20 cellular contexts compared by ENCODE assay signal in genomic region chr15:62833671-62834070, GRCh38.
"Had no signal": no experiment of that assay in that cellular context is flagged by ENCODE, and none has a peak within 500 bp of the region (broad histone marks: within the 10 kb centered on the region; RNA-seq: fewer than 3 reads in every experiment).

No MANE protein-coding gene starts in this region.

- FAIRE-seq: astrocyte, bronchial epithelial cell had no signal

- H2AFZ ChIP-seq: parathyroid adenoma had no signal

- DNase-seq: activated CD4-positive, alpha-beta T cell treated with anti-CD3 and anti-CD28 coated beads, Interleukin-2, amount 50 U/mL, for 48 hours; activated gamma-delta T cell; adrenal gland; dermis blood vessel endothelial cell; effector memory CD8-positive, alpha-beta T cell; heart left ventricle; immature natural killer cell; kidney glomerular epithelial cell; left ventricle myocardium inferior; mucosa of descending colon; naive thymus-derived CD8-positive, alpha-beta T cell; stimulated activated naive CD4-positive, alpha-beta T cell treated with Interleukin-2 at 50 U/mL for 16 hours; substantia nigra; upper lobe of right lung; WERI-Rb-1 had no signal

- H3K9ac ChIP-seq: parathyroid adenoma had no signal

- H3K27me3 ChIP-seq: adrenal gland, gastroesophageal sphincter, heart left ventricle, neutrophil, upper lobe of right lung had no signal

- H3K36me3 ChIP-seq: adrenal gland, upper lobe of right lung had no signal

- H3K4me3 ChIP-seq: adrenal gland, gastroesophageal sphincter, heart left ventricle, left ventricle myocardium inferior, mucosa of descending colon, upper lobe of right lung had no signal

- H3K4me1 ChIP-seq: adrenal gland, gastroesophageal sphincter, parathyroid adenoma, upper lobe of right lung had no signal

- H3K9me3 ChIP-seq: adrenal gland, gastroesophageal sphincter, heart left ventricle, left ventricle myocardium inferior, mucosa of descending colon, neutrophil, upper lobe of right lung had no signal

- H3K27ac ChIP-seq: adrenal gland, gastroesophageal sphincter, neutrophil, parathyroid adenoma, upper lobe of right lung, WERI-Rb-1 had no signal

- H3K79me2 ChIP-seq: parathyroid adenoma had no signal
